Comparison of ENCODE assay signal across 14 cellular contexts in genomic region chr12:6273931-6274687, GRCh38. TPM values are rescaled to one million over a fixed set of nuclear protein-coding genes. Genes with fewer than 3 reads are reported as not detected.
A peak's percentile ranks its signal among the peaks of the same experiment; 100 is the strongest.
DNase-seq lines count a peak whose midpoint lies in the region; ATAC-seq and TF ChIP-seq lines count a peak whose summit lies in the region.
"Had no signal": no experiment of that assay in that cellular context is flagged by ENCODE, and none has a peak within 500 bp of the region (broad histone marks: within the 10 kb centered on the region; RNA-seq: fewer than 3 reads in every experiment).

No MANE protein-coding gene starts in this region.

- POLR2A ChIA-PET in PC-3 (lab: Charles Lee; ENCODE audit: unreplicated experiment): no interaction called here

- peak; percentile 26 for DNase-seq in GM13976 (ENCODE audit: low spot score)
- peak; percentile 61 for DNase-seq in PC-3
- no peak for DNase-seq in foreskin keratinocyte
- DNase-seq in psoas muscle: no peak
- no peak for DNase-seq in stimulated activated CD8-positive, alpha-beta memory T cell treated with anti-CD3 and anti-CD28 coated beads, Interleukin-4, amount 100 ng/mL, for 48 hours
- DNase-seq in activated naive CD4-positive, alpha-beta T cell treated with anti-CD3 and anti-CD28 coated beads, Interleukin-2, amount 50 U/mL, for 72 hours (ENCODE audit: low spot score in 2 of 2): no peak
- DNase-seq in kidney glomerular epithelial cell (lab: John Stamatoyannopoulos, UW): no peak
- no peak for DNase-seq in immature natural killer cell
- DNase-seq: activated T-cell treated with anti-CD3 and anti-CD28 coated beads, Interleukin-2, amount 50 U/mL, for 1 hour; C1 segment of cervical spinal cord; NCI-H2029 had no signal

- no peak overlapping the region for H3K27ac Mint-ChIP-seq in activated naive CD4-positive, alpha-beta T cell treated with anti-CD3 and anti-CD28 coated beads, Interleukin-2, amount 50 U/mL, for 72 hours
- H3K27ac Mint-ChIP-seq in immature natural killer cell: no peak overlapping the region

- no peak overlapping the region for H2AFZ ChIP-seq in PC-3 (ENCODE audit: low read length)

- H3K27ac ChIP-seq in PC-3 (ENCODE audit: low read length): peak overlapping the region; percentile 91
- peak overlapping the region; percentile 99 for H3K27ac ChIP-seq in foreskin keratinocyte
- peak overlapping the region; percentile 9 for H3K27ac ChIP-seq in psoas muscle

- H3K4me2 ChIP-seq in PC-3 (ENCODE audit: low read length): peak overlapping the region; percentile 63

- no peaks in the 10 kb centered on the region for H3K9me3 Mint-ChIP-seq in activated naive CD4-positive, alpha-beta T cell treated with anti-CD3 and anti-CD28 coated beads, Interleukin-2, amount 50 U/mL, for 72 hours
- no peaks in the 10 kb centered on the region for H3K9me3 Mint-ChIP-seq in immature natural killer cell

- H3K4me3 ChIP-seq in PC-3 (ENCODE audit: low read length) (no peak overlapping the region), psoas muscle (no peak overlapping the region)
- H3K4me3 ChIP-seq: HAP-1, lung, Peyer's patch had no signal

- no peak for ATAC-seq in PC-3
- no peak for ATAC-seq in foreskin keratinocyte
- ATAC-seq in psoas muscle: peak in 2 of 4 donors; percentile 26 to 45
- ATAC-seq in activated naive CD4-positive, alpha-beta T cell treated with anti-CD3 and anti-CD28 coated beads, Interleukin-2, amount 50 U/mL, for 72 hours: no peak

- TF ChIP-seq CTCF in GM13976 (IDR thresholded peaks at IDR 0.05; ENCODE audit: borderline replicate concordance, control extremely low read depth, extremely low read depth, insufficient read depth, missing control alignments) (no peak), PC-3 (conservative IDR thresholded peaks at IDR 0.05; ENCODE audit: low read depth, low read length) (no peak), foreskin keratinocyte (conservative IDR thresholded peaks at IDR 0.05) (no peak), psoas muscle (IDR thresholded peaks at IDR 0.05) (no peak)

- H3K4me3 Mint-ChIP-seq in immature natural killer cell: no peak overlapping the region

- CTCF ChIA-PET in PC-3 (lab: Charles Lee): interaction anchor here (0.6 to 1.8 kb wide), 2 partner anchors 13 to 78 kb away, joined by 3 to 5 read pairs; no protein-coding TSS in a partner anchor

- H3K27me3 Mint-ChIP-seq in immature natural killer cell (ENCODE audit: low read depth in 3 of 3): peaks cover 3 to 16% (median 12%) of the 10 kb centered on the region in 3 donors

- no peaks in the 10 kb centered on the region for H3F3A ChIP-seq in PC-3 (ENCODE audit: low read length, unreplicated experiment)

- intact Hi-C loops in PC-3 (cut with micrococcal nuclease) (no loop called here), psoas muscle (cut with DNase I) (no loop called here)

- H4K20me1 ChIP-seq in PC-3 (ENCODE audit: low read length): no peaks in the 10 kb centered on the region

- no TSS peak for BruUV-seq in PC-3 (replicated peaks; lab: Mats Ljungman, UMichigan)

- H3K9ac ChIP-seq in PC-3 (ENCODE audit: low read length): peak overlapping the region; percentile 67

- H3K36me3 ChIP-seq in PC-3 (ENCODE audit: low read depth, low read length) (no peaks in the 10 kb centered on the region), psoas muscle (ENCODE audit: insufficient read depth in 1 of 2, low read depth in 1 of 2) (no peaks in the 10 kb centered on the region)
- H3K36me3 ChIP-seq: HAP-1, Peyer's patch had no signal

- H3K9me2 ChIP-seq in PC-3 (replicated peaks; ENCODE audit: low read length): no peaks in the 10 kb centered on the region

- H3K36me3 Mint-ChIP-seq in activated naive CD4-positive, alpha-beta T cell treated with anti-CD3 and anti-CD28 coated beads, Interleukin-2, amount 50 U/mL, for 72 hours: no peaks in the 10 kb centered on the region
- H3K36me3 Mint-ChIP-seq in immature natural killer cell: no peaks in the 10 kb centered on the region

- no peaks in the 10 kb centered on the region for H3K9me3 ChIP-seq in PC-3 (ENCODE audit: low read length)
- H3K9me3 ChIP-seq in psoas muscle: no peaks in the 10 kb centered on the region
- H3K9me3 ChIP-seq: HAP-1, Peyer's patch had no signal

- peaks cover 3 to 8% of the 10 kb centered on the region in 2 donors for H3K4me1 Mint-ChIP-seq in immature natural killer cell

- no peaks in the 10 kb centered on the region for H3K79me2 ChIP-seq in PC-3 (ENCODE audit: low read length)

- in situ Hi-C loops in GM13976 (cut with MboI; ENCODE audit: low sequenced_read_pairs, unreplicated experiment): no loop called here

- no peaks in the 10 kb centered on the region for H3K27me3 ChIP-seq in PC-3 (ENCODE audit: low read length)
- H3K27me3 ChIP-seq in foreskin keratinocyte: no peaks in the 10 kb centered on the region
- H3K27me3 ChIP-seq in psoas muscle (ENCODE audit: insufficient read depth in 3 of 3, low read length in 2 of 3): no peaks in the 10 kb centered on the region
- H3K27me3 ChIP-seq: Peyer's patch had no signal

- peaks cover 51% of the 10 kb centered on the region for H3K4me1 ChIP-seq in PC-3 (ENCODE audit: insufficient read depth, low read length)
- H3K4me1 ChIP-seq in foreskin keratinocyte: peaks cover 40% of the 10 kb centered on the region
- peaks cover 7% of the 10 kb centered on the region for H3K4me1 ChIP-seq in psoas muscle

- WGBS in psoas muscle, 3 donors: 56 to 62% (median 62%) methylated on average over 6 of the region's 6 CpGs

RNA-seq across cellular contexts. Expression of gene PLEKHG6, which starts 36.4 kb away (rescaled TPM):
- total RNA-seq in PC-3 (2014; rRNA removed) (18.0 and 18.4 TPM in 2 replicates), foreskin keratinocyte (3.3 and 4.5 TPM in 2 replicates), psoas muscle (not detected)
- polyA plus RNA-seq in foreskin keratinocyte (3.5 and 3.6 TPM in 2 replicates), psoas muscle (under 1 TPM in 2 of 3 donors, not detected in 1; 0.20 to 0.39 TPM), immature natural killer cell (under 1 TPM in 2 of 3 donors, not detected in 1; 0.19 to 0.61 TPM)
- not detected for total RNA-seq in activated naive CD4-positive, alpha-beta T cell treated with anti-CD3 and anti-CD28 coated beads, Interleukin-2, amount 50 U/mL, for 72 hours

Comparison
In these comparisons a context has a peak if more than half of its experiments do, and no peak if none do; other contexts are left out.
1. DNase-seq: peak in GM13976 (single experiment) and PC-3 (single experiment); none in foreskin keratinocyte (0 of 2), psoas muscle (0 of 2), stimulated activated CD8-positive, alpha-beta memory T cell treated with anti-CD3 and anti-CD28 coated beads, Interleukin-4, amount 100 ng/mL, for 48 hours (single experiment), activated naive CD4-positive, alpha-beta T cell treated with anti-CD3 and anti-CD28 coated beads, Interleukin-2, amount 50 U/mL, for 72 hours (0 of 2), kidney glomerular epithelial cell (single experiment) and immature natural killer cell (0 of 3).
2. H3K27ac ChIP-seq: peak in every context shown above with its lines; median percentile 99 in foreskin keratinocyte; 91 in PC-3; 9 in psoas muscle.